In genomic region chr5:59937633-59938032, GRCh38 we compare ENCODE assay signal across 22 cellular contexts.
"Had no signal": no experiment of that assay in that cellular context is flagged by ENCODE, and none has a peak within 500 bp of the region (broad histone marks: within the 10 kb centered on the region; RNA-seq: fewer than 3 reads in every experiment).

No MANE protein-coding gene starts in this region.

- ATAC-seq: effector memory CD8-positive, alpha-beta T cell; esophagus mucosa; gastrocnemius medialis; heart right ventricle; left cardiac atrium; left lung; left ventricle myocardium superior; lower lobe of right lung; mucosa of descending colon had no signal

- DNase-seq: colonic mucosa; cortex of kidney; effector CD8-positive, alpha-beta T cell; effector memory CD8-positive, alpha-beta T cell; endodermal cell; erythroblast; esophagus squamous epithelium; foreskin fibroblast; foreskin melanocyte; gastrocnemius medialis; glutamatergic neuron; head of caudate nucleus; heart right ventricle; hippocampal formation; left cardiac atrium; left lung; left ventricle myocardium superior; lower lobe of right lung; mesenchymal stem cell; mucosa of descending colon; naive B cell had no signal

- H3K4me3 ChIP-seq: colonic mucosa, esophagus squamous epithelium, gastrocnemius medialis, heart right ventricle, left lung, lower lobe of right lung, mucosa of descending colon had no signal
